Comparison of ENCODE assay signal across 2 cellular contexts in genomic region chr1:211781260-211781659, GRCh38.
TF ChIP-seq lines count a peak whose summit lies in the region.

No MANE protein-coding gene starts in this region.

TF ChIP-seq in liver, 16 proteins besides CTCF, POLR2A, EP300 and RAD21 (continued from another document):
- TF ChIP-seq, protein P1, sequence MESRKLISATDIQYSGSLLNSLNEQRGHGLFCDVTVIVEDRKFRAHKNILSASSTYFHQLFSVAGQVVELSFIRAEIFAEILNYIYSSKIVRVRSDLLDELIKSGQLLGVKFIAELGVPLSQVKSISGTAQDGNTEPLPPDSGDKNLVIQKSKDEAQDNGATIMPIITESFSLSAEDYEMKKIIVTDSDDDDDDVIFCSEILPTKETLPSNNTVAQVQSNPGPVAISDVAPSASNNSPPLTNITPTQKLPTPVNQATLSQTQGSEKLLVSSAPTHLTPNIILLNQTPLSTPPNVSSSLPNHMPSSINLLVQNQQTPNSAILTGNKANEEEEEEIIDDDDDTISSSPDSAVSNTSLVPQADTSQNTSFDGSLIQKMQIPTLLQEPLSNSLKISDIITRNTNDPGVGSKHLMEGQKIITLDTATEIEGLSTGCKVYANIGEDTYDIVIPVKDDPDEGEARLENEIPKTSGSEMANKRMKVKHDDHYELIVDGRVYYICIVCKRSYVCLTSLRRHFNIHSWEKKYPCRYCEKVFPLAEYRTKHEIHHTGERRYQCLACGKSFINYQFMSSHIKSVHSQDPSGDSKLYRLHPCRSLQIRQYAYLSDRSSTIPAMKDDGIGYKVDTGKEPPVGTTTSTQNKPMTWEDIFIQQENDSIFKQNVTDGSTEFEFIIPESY (IDR thresholded peaks at IDR 0.05): no peak
- peak; percentile 18 for TF ChIP-seq REST (IDR thresholded peaks at IDR 0.05)
- TF ChIP-seq SP1 (IDR thresholded peaks at IDR 0.05): peak; percentile 22
- no peak for TF ChIP-seq NR2F2 (IDR thresholded peaks at IDR 0.05)
- TF ChIP-seq HNF4A (conservative IDR thresholded peaks at IDR 0.05): peak; percentile 46 to 48
- TF ChIP-seq FOXA2 (IDR thresholded peaks at IDR 0.05): no peak
- peak; percentile 87 for TF ChIP-seq YY1 (IDR thresholded peaks at IDR 0.05)
- peak; percentile 28 to 52 for TF ChIP-seq JUND (IDR thresholded peaks at IDR 0.05)
- TF ChIP-seq FOXA1 (IDR thresholded peaks at IDR 0.05): no peak
- TF ChIP-seq RXRA (IDR thresholded peaks at IDR 0.05): peak; percentile 22 to 42

TF ChIP-seq in HepG2, 621 proteins besides CTCF, POLR2A, EP300 and RAD21:
- TF ChIP-seq, protein P2, sequence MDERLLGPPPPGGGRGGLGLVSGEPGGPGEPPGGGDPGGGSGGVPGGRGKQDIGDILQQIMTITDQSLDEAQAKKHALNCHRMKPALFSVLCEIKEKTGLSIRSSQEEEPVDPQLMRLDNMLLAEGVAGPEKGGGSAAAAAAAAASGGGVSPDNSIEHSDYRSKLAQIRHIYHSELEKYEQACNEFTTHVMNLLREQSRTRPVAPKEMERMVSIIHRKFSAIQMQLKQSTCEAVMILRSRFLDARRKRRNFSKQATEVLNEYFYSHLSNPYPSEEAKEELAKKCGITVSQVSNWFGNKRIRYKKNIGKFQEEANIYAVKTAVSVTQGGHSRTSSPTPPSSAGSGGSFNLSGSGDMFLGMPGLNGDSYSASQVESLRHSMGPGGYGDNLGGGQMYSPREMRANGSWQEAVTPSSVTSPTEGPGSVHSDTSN (CRISPR knock-in tag; IDR thresholded peaks at IDR 0.05): no peak
- TF ChIP-seq NFE2L2 (IDR thresholded peaks at IDR 0.05; ENCODE audit: low read length): no peak
- no peak for TF ChIP-seq TCF7L2 (IDR thresholded peaks at IDR 0.05; ENCODE audit: low read depth, low read length)
- TF ChIP-seq ZNF788 (CRISPR knock-in tag; IDR thresholded peaks at IDR 0.05; ENCODE audit: borderline replicate concordance): no peak
- no peak for TF ChIP-seq THRA (CRISPR knock-in tag; IDR thresholded peaks at IDR 0.05; ENCODE audit: borderline replicate concordance)
- TF ChIP-seq HNRNPH1 (optimal IDR thresholded peaks at IDR 0.05; ENCODE audit: low read depth, low read length): no peak
- TF ChIP-seq SIN3A (IDR thresholded peaks at IDR 0.05; ENCODE audit: borderline replicate concordance, low read depth, low read length): no peak
- no peak for TF ChIP-seq KDM3A (CRISPR knock-in tag; IDR thresholded peaks at IDR 0.05; ENCODE audit: low read depth)
- no peak for TF ChIP-seq ZNF552 (CRISPR knock-in tag; IDR thresholded peaks at IDR 0.05; ENCODE audit: borderline replicate concordance)
- TF ChIP-seq ZNF263 (CRISPR knock-in tag; IDR thresholded peaks at IDR 0.05): no peak
- no peak for TF ChIP-seq YEATS4 (CRISPR knock-in tag; IDR thresholded peaks at IDR 0.05; ENCODE audit: borderline replicate concordance)
- no peak for TF ChIP-seq GFI1 (CRISPR knock-in tag; IDR thresholded peaks at IDR 0.05; ENCODE audit: borderline replicate concordance)
- TF ChIP-seq BCL6 (CRISPR knock-in tag; IDR thresholded peaks at IDR 0.05): no peak
- TF ChIP-seq SIN3B (IDR thresholded peaks at IDR 0.05; ENCODE audit: low read length): no peak
- TF ChIP-seq RFX1 (IDR thresholded peaks at IDR 0.05): no peak
- no peak for TF ChIP-seq ZNF615 (CRISPR knock-in tag; IDR thresholded peaks at IDR 0.05; ENCODE audit: borderline replicate concordance)
- TF ChIP-seq, protein P3, sequence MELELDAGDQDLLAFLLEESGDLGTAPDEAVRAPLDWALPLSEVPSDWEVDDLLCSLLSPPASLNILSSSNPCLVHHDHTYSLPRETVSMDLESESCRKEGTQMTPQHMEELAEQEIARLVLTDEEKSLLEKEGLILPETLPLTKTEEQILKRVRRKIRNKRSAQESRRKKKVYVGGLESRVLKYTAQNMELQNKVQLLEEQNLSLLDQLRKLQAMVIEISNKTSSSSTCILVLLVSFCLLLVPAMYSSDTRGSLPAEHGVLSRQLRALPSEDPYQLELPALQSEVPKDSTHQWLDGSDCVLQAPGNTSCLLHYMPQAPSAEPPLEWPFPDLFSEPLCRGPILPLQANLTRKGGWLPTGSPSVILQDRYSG (CRISPR knock-in tag; IDR thresholded peaks at IDR 0.05): no peak
